8 cellular contexts compared by ENCODE assay signal in genomic region chr11:72222106-72222891, GRCh38. TPM values are rescaled to one million over a fixed set of nuclear protein-coding genes. Genes with fewer than 3 reads are reported as not detected.
DNase-seq lines count a peak whose midpoint lies in the region; ATAC-seq and TF ChIP-seq lines count a peak whose summit lies in the region.

No MANE protein-coding gene starts in this region.

- DNase-seq in AG04449 (ENCODE audit: low read depth, low spot score) (no peak), HFFc6 (no peak), breast epithelium (ENCODE audit: low spot score in 2 of 2) (no peak), AG08395 (ENCODE audit: low spot score) (no peak)
- no peak for DNase-seq in NK-92 treated with Interleukin-12 subunit alpha and Interleukin-12 subunit beta, amount 100 ng/mL, for 24 hours (lab: John Stamatoyannopoulos, UW)
- DNase-seq in effector CD8-positive, alpha-beta T cell (lab: John Stamatoyannopoulos, UW): no peak

- no peak for ATAC-seq in HG02840 (IDR thresholded peaks at IDR 0.05; ENCODE audit: low FRiP score, unreplicated experiment)

- H3K9me3 Mint-ChIP-seq in HFFc6: no peaks in the 10 kb centered on the region

- peak overlapping the region; percentile 95 to 98 for H3K27ac ChIP-seq in breast epithelium

- H3K36me3 Mint-ChIP-seq in HFFc6 (ENCODE audit: low read depth): peaks cover 4% of the 10 kb centered on the region; the same call in 1 of the 2 replicates

- H3K9me3 ChIP-seq in breast epithelium (no peaks in the 10 kb centered on the region), mononuclear cell (ENCODE audit: low read depth, low read length) (no peaks in the 10 kb centered on the region)

- H3K27ac Mint-ChIP-seq in HFFc6: peak overlapping the region; percentile 61; the same call in 1 of the 2 replicates

- H3K27me3 Mint-ChIP-seq in HFFc6 (ENCODE audit: insufficient read depth): peaks cover 2% of the 10 kb centered on the region; the same call in 1 of the 2 replicates

- no peaks in the 10 kb centered on the region for H3K36me3 ChIP-seq in breast epithelium

- H3K4me1 Mint-ChIP-seq in HFFc6 (ENCODE audit: low read depth): peaks cover 27% of the 10 kb centered on the region

- TF ChIP-seq POLR2A in breast epithelium (IDR thresholded peaks at IDR 0.05): no peak

- peak overlapping the region; percentile 91 for H3K4me3 Mint-ChIP-seq in HFFc6

- H3K4me1 ChIP-seq in breast epithelium (peaks cover 7 to 15% of the 10 kb centered on the region in 2 donors), mononuclear cell (ENCODE audit: insufficient read depth, low read length) (peaks cover 61% of the 10 kb centered on the region)

- CTCF ChIA-PET in AG04449 (lab: Yijun Ruan, JAX): interaction anchor here (0.6 to 8.0 kb wide), 19 partner anchors 8 to 217 kb away, joined by 3 to 76 read pairs (median 4); partner anchors contain the start of gene CLPB

- intact Hi-C loops in breast epithelium (cut with DNase I; ENCODE audit: low total_unique reads): no loop called here

- TF ChIP-seq CTCF in AG04449 (IDR thresholded peaks at IDR 0.05; ENCODE audit: insufficient read depth, low read length, missing control alignments) (no peak), HFFc6 (IDR thresholded peaks at IDR 0.05) (no peak), breast epithelium (IDR thresholded peaks at IDR 0.05) (no peak)

- H3K4me3 ChIP-seq in AG04449 (ENCODE audit: low read depth, low read length): peak overlapping the region; percentile 91
- peak overlapping the region; percentile 81 to 88 (median 84) for H3K4me3 ChIP-seq in breast epithelium
- H3K4me3 ChIP-seq in mononuclear cell (ENCODE audit: low read length): peak overlapping the region; percentile 74

- POLR2A ChIA-PET in AG04449 (lab: Yijun Ruan, JAX): interaction anchor here (1.2 kb wide), 1 partner anchor 77 kb away, joined by 3 read pairs; no protein-coding TSS in a partner anchor

- H3K27me3 ChIP-seq in breast epithelium (no peaks in the 10 kb centered on the region), mononuclear cell (ENCODE audit: insufficient read depth, low read length) (no peaks in the 10 kb centered on the region)

RNA-seq across cellular contexts. Expression of gene INPPL1, which starts 2.3 kb away (rescaled TPM):
- 100 to 1,000 TPM; 181 to 228 (median 212) TPM for total RNA-seq in HFFc6 (2021; fragmentation: NEBNext Ultra II Directional; extraction: Animal tissue kit (Norgen Biotek cat#: 25700))
- total RNA-seq in breast epithelium: 10 to 100 TPM; 47.2 to 91.8 (median 73.1) TPM
- total RNA-seq in mononuclear cell: 49.2 TPM

RNA-seq across cellular contexts. Expression of gene FOLR2, which starts 5.7 kb away (rescaled TPM):
- not detected for total RNA-seq in HFFc6 (2021; fragmentation: NEBNext Ultra II Directional; extraction: Animal tissue kit (Norgen Biotek cat#: 25700))
- total RNA-seq in breast epithelium: 100 to 1,000 TPM in 1 of 3 donors, 10 to 100 TPM in 1, 1 to 10 TPM in 1; 5.2 to 143 (median 16.7) TPM
- 3.3 TPM for total RNA-seq in mononuclear cell

RNA-seq across cellular contexts. Expression of gene PHOX2A, which starts 21.7 kb away (rescaled TPM):
- not detected for total RNA-seq in HFFc6 (2021; fragmentation: NEBNext Ultra II Directional; extraction: Animal tissue kit (Norgen Biotek cat#: 25700))
- total RNA-seq in breast epithelium: not detected
- total RNA-seq in mononuclear cell: not detected

RNA-seq across cellular contexts. Expression of gene FOLR1, which starts 30.4 kb away (rescaled TPM):
- under 1 TPM in 4 of 6 experiments, not detected in 2; 0.20 to 0.48 (median 0.38) TPM for total RNA-seq in HFFc6 (2021; fragmentation: NEBNext Ultra II Directional; extraction: Animal tissue kit (Norgen Biotek cat#: 25700))
- total RNA-seq in breast epithelium (10 to 100 TPM in 2 of 3 donors, not detected in 1; 11.8 to 45.2 TPM), mononuclear cell (not detected)
